29 cellular contexts compared by ENCODE assay signal in genomic region chr6:6512711-6513110, GRCh38.
"Had no signal": no experiment of that assay in that cellular context is flagged by ENCODE, and none has a peak within 500 bp of the region (broad histone marks: within the 10 kb centered on the region; RNA-seq: fewer than 3 reads in every experiment).

No MANE protein-coding gene starts in this region.

- H3K4me1 ChIP-seq: adrenal gland, body of pancreas, breast epithelium had no signal

- DNase-seq: activated B cell treated with CpG ODN at 0.5 μM for 24 hours; activated CD4-positive, alpha-beta memory T cell treated with anti-CD3 and anti-CD28 coated beads for 36 hours; activated CD4-positive, alpha-beta T cell treated with anti-CD3 and anti-CD28 coated beads for 4 hours; activated CD4-positive, alpha-beta T cell treated with anti-CD3 and anti-CD28 coated beads, Interleukin-2, amount 10 ng/mL, durations not matched to agents 24 days and 14 days; activated CD4-positive, alpha-beta T cell treated with anti-CD3 and anti-CD28 coated beads, Interleukin-2, amount 50 U/mL, for 1 hour; activated CD4-positive, alpha-beta T cell treated with anti-CD3 and anti-CD28 coated beads, Interleukin-2, amount 50 U/mL, for 4 hours; activated CD4-positive, CD25-positive, alpha-beta regulatory T cell treated with anti-CD3 and anti-CD28 coated beads, Interleukin-2, amount 50 U/mL, for 72 hours; activated CD8-positive, alpha-beta memory T cell treated with anti-CD3 and anti-CD28 coated beads, Interleukin-2, amount 50 U/mL, for 4 hours; activated CD8-positive, alpha-beta T cell treated with anti-CD3 and anti-CD28 coated beads for 36 hours; activated effector memory CD4-positive, alpha-beta T cell treated with anti-CD3 and anti-CD28 coated beads, Interleukin-2, amount 50 U/mL, for 16 hours; activated gamma-delta T cell treated with Interleukin-2 at 50 U/mL for 16 hours; activated naive CD4-positive, alpha-beta T cell; activated naive CD4-positive, alpha-beta T cell treated with anti-CD3 and anti-CD28 coated beads for 36 hours; activated naive CD4-positive, alpha-beta T cell treated with anti-CD3 and anti-CD28 coated beads, Interleukin-2, amount 50 U/mL, for 16 hours; activated naive CD8-positive, alpha-beta T cell treated with anti-CD3 and anti-CD28 coated beads for 36 hours; activated T-cell treated with anti-CD3 and anti-CD28 coated beads for 4 hours; activated T-cell treated with anti-CD3 and anti-CD28 coated beads, Interleukin-2, amount 50 U/mL, for 1 hour; activated T-cell treated with anti-CD3 and anti-CD28 coated beads, Interleukin-2, amount 50 U/mL, for 4 hours; activated T-cell treated with anti-CD3 and anti-CD28 coated beads, Interleukin-2, amount 50 U/mL, for 72 hours; adrenal gland; amniotic stem cell; aorta; body of pancreas; brain microvascular endothelial cell; central memory CD4-positive, alpha-beta T cell; T-helper 2 cell; T-helper 9 cell had no signal

- H3K27me3 ChIP-seq: adrenal gland, body of pancreas, brain microvascular endothelial cell, breast epithelium had no signal

- H3K4me3 ChIP-seq: adrenal gland, body of pancreas, breast epithelium had no signal

- H3K27ac ChIP-seq: adrenal gland, body of pancreas, brain microvascular endothelial cell, breast epithelium, VCaP had no signal

- H3K36me3 ChIP-seq: adrenal gland, brain microvascular endothelial cell, breast epithelium had no signal

- H3K9me3 ChIP-seq: adrenal gland, body of pancreas had no signal
